ENCODE assay signal across 10 cellular contexts in genomic region chr4:141028024-141028529, GRCh38.
DNase-seq lines count a peak whose midpoint lies in the region; ATAC-seq, FAIRE-seq and TF ChIP-seq lines count a peak whose summit lies in the region.
"Had no signal": no experiment of that assay in that cellular context is flagged by ENCODE, and none has a peak within 500 bp of the region (broad histone marks: within the 10 kb centered on the region; RNA-seq: fewer than 3 reads in every experiment).

No MANE protein-coding gene starts in this region.

- intact Hi-C loops in sciatic nerve (cut with DNase I) = no loop called here

- TF ChIP-seq POLR2A in H54 (IDR thresholded peaks at IDR 0.05; ENCODE audit: low read depth, low read length) = no peak

- no peak overlapping the region for H3K4me3 ChIP-seq in coronary artery

- TF ChIP-seq CTCF in coronary artery (IDR thresholded peaks at IDR 0.05) = no peak

- ATAC-seq in sciatic nerve (peak; percentile 38), GM19397 (IDR thresholded peaks at IDR 0.05; ENCODE audit: unreplicated experiment) (no peak), HG03432 (IDR thresholded peaks at IDR 0.05; ENCODE audit: unreplicated experiment) (no peak)
- ATAC-seq: Panc1 had no signal

- DNase-seq in H54 (ENCODE audit: insufficient read length, low spot score) (no peak), NCI-H446 (lab: John Stamatoyannopoulos, UW) (peak; percentile 93 to 95), fibroblast of gingiva (ENCODE audit: low read depth) (peak; percentile 33), sciatic nerve (ENCODE audit: low spot score) (no peak), coronary artery (ENCODE audit: low spot score) (no peak)
- DNase-seq: activated CD4-positive, CD25-positive, alpha-beta regulatory T cell treated with anti-CD3 and anti-CD28 coated beads, Interleukin-2, amount 50 U/mL, for 72 hours; activated naive CD4-positive, alpha-beta T cell treated with anti-CD3 and anti-CD28 coated beads for 36 hours had no signal

- FAIRE-seq in H54 (lab: Jason Lieb, UNC) = peak; percentile 41

- no peak overlapping the region for H3K27ac ChIP-seq in coronary artery

Comparison
In these comparisons a context has a peak if more than half of its experiments do, and no peak if none do; other contexts are left out.
1. DNase-seq: peak in NCI-H446 (2 of 2) and fibroblast of gingiva (single experiment); none in H54 (single experiment), sciatic nerve (single experiment) and coronary artery (single experiment).